Comparison of ENCODE assay signal across 8 cellular contexts in the genomic region with DNA sequence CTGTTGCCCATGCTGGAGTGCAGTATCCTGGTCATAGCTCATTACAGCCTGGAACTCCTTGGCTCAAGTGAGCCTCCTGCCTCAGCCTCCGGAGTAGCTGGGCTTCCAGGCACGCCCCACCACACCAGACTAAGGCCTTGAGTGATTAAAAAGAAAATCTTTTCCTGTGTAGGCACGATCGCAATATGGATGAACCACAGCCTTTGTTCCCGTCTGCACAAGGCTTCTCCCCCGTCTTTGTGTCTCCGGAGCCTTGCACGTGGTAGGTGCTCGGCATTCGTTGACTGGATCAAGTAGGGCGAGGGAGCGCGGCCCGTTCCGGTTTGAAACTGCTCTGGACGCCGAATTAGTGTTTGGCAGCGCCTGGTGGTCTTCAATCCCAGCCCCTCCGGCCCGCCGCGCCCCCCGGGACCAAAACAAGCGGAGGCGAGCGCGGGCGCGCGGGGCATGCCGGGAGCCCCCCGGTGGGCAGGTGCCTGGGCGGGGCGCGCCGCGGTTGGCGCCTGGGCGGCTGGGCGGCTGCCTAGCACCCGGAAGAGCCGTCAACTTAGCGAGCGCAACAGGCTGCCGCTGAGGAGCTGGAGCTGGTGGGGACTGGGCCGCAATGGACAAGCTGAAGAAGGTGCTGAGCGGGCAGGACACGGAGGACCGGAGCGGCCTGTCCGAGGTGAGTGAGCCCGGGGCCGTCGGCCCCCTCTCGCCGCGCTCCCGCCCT. TPM values are rescaled to one million over a fixed set of nuclear protein-coding genes. Genes with fewer than 3 reads are reported as not detected.
DNase-seq lines count a peak whose midpoint lies in the region; ATAC-seq and TF ChIP-seq lines count a peak whose summit lies in the region.

A gene (plus strand): TSS at position 529 of the 715 bp plus-strand sequence. CDS start 76 bp downstream, at position 605.

- H3K4me3 ChIP-seq in HUES48 (ENCODE audit: low read depth, low read length) (peak within 1 kb of the TSS; percentile 93), OCI-LY7 (ENCODE audit: low read depth, low read length, poor library complexity, severe bottlenecking) (peak within 1 kb of the TSS; percentile 95)

- H4K20me1 ChIP-seq in OCI-LY7 (ENCODE audit: insufficient read depth, low read length) = peaks cover 16% of the 10 kb centered on the region

- H3K4me1 ChIP-seq in HUES48 (ENCODE audit: control insufficient read depth, insufficient read depth, low read length) (0 out of 2 replicates have a peak, but pooled peaks cover 8% of the 10 kb centered on the region), OCI-LY7 (ENCODE audit: insufficient read depth, low read length, poor library complexity, severe bottlenecking) (peaks cover 42% of the 10 kb centered on the region)

- H3K9me3 ChIP-seq in HUES48 (ENCODE audit: control insufficient read depth, insufficient read depth, low read length) (peaks cover 3% of the 10 kb centered on the region; the same call in 1 of the 2 replicates), OCI-LY7 (ENCODE audit: low read length) (no peaks in the 10 kb centered on the region)

- H2AFZ ChIP-seq in OCI-LY7 (ENCODE audit: low read length) = peak within 1 kb of the TSS; percentile 95

- TF ChIP-seq CTCF in OCI-LY7 (conservative IDR thresholded peaks at IDR 0.05; ENCODE audit: low read length) = no peak

- in situ Hi-C loops in Caki2 (cut with HindIII; ENCODE audit: low pct_unique_long_range_greater_than_20kb, low sequenced_read_pairs) = no loop called here

- H3K27me3 ChIP-seq in HUES48 (ENCODE audit: control insufficient read depth, insufficient read depth, low read length) = peaks cover 3% of the 10 kb centered on the region; the same call in 1 of the 2 replicates

- POLR2A ChIA-PET in OCI-LY7 (lab: Charles Lee) = interaction anchor here (0.6 to 2.7 kb wide), 10 partner anchors 7 to 1601 kb away, joined by 3 to 10 read pairs (median 3); no protein-coding TSS in a partner anchor

- peaks cover 54% of the 10 kb centered on the region for H3K79me2 ChIP-seq in OCI-LY7 (ENCODE audit: insufficient read depth, low read depth, low read length)

- H3K36me3 ChIP-seq in HUES48 (ENCODE audit: control insufficient read depth, insufficient read depth, low read length) (no peaks in the 10 kb centered on the region), OCI-LY7 (ENCODE audit: insufficient read depth, low read length) (peaks cover 15% of the 10 kb centered on the region)

- BruUV-seq in OCI-LY7 (replicated peaks; lab: Mats Ljungman, UMichigan) = TSS peak; percentile 93

- intact Hi-C loops in OCI-LY7 (cut with micrococcal nuclease; ENCODE audit: unreplicated experiment) = loop anchor here (2.0 to 5.0 kb wide), 3 partner anchors 47 to 887 kb away; a partner anchor contains a TSS

- peak within 1 kb of the TSS; percentile 95 for H3K4me2 ChIP-seq in OCI-LY7 (ENCODE audit: low read length)

- H3K27ac ChIP-seq in HUES48 (ENCODE audit: low read depth, low read length) (peak within 1 kb of the TSS; percentile 86), OCI-LY7 (ENCODE audit: low read depth, low read length, poor library complexity, severe bottlenecking) (peak within 1 kb of the TSS; percentile 47), epithelial cell of prostate (peak within 1 kb of the TSS; percentile 54)

- no peaks in the 10 kb centered on the region for H3K9me2 ChIP-seq in OCI-LY7 (ENCODE audit: insufficient read depth, low read length)

- peak; percentile 88 for DNase-seq in Caki2 (ENCODE audit: low read depth)
- DNase-seq in OCI-LY7 (ENCODE audit: low spot score) = peak; percentile 88
- DNase-seq in activated T-cell treated with anti-CD3 and anti-CD28 coated beads for 24 hours (ENCODE audit: low read depth) = peak; percentile 66
- DNase-seq in epithelial cell of prostate (ENCODE audit: low read depth, low spot score) = no peak
- DNase-seq in mucosa of gallbladder (ENCODE audit: low spot score) = peak; percentile 77
- DNase-seq in stimulated activated CD8-positive, alpha-beta memory T cell treated with anti-CD3 and anti-CD28 coated beads, Interleukin-4, amount 100 ng/mL, for 4 hours (ENCODE audit: low read depth in 2 of 2, low spot score in 1 of 2) = peak; percentile 42 to 62

- peak; percentile 73 for ATAC-seq in GM21381 (IDR thresholded peaks at IDR 0.05; ENCODE audit: unreplicated experiment)

- H3K9ac ChIP-seq in HUES48 (ENCODE audit: low read depth, low read length) = peak within 1 kb of the TSS; percentile 86

- CTCF ChIA-PET in OCI-LY7 (lab: Charles Lee; ENCODE audit: unreplicated experiment) = interaction anchor here (0.7 to 1.4 kb wide), 2 partner anchors 9 to 11 kb away, joined by 3 to 8 read pairs; no protein-coding TSS in a partner anchor

RNA-seq across cellular contexts. Expression of the gene that starts here (rescaled TPM):
- total RNA-seq in Caki2 (2014; rRNA removed; shearing (Covaris generic); ENCODE audit: low replicate concordance) = 18.1 and 21.5 TPM in 2 replicates
- total RNA-seq in OCI-LY7 (2014; rRNA removed; shearing (Covaris generic)) = 20.7 and 22.3 TPM in 2 replicates
- total RNA-seq in OCI-LY7 (2022) (46.6 and 50.0 TPM in 2 replicates), mucosa of gallbladder (67.8 TPM)
